In genomic region chr2:240934701-240935100, GRCh38 we compare ENCODE assay signal across 22 cellular contexts. TPM values are rescaled to one million over a fixed set of nuclear protein-coding genes. Genes with fewer than 3 reads are reported as not detected.
DNase-seq lines count a peak whose midpoint lies in the region; ATAC-seq and TF ChIP-seq lines count a peak whose summit lies in the region.
"Had no signal": no experiment of that assay in that cellular context is flagged by ENCODE, and none has a peak within 500 bp of the region (broad histone marks: within the 10 kb centered on the region; RNA-seq: fewer than 3 reads in every experiment).

No MANE protein-coding gene starts in this region.

- H3K4me1 ChIP-seq in heart left ventricle (no peaks in the 10 kb centered on the region), uterus (no peaks in the 10 kb centered on the region)
- H3K4me1 ChIP-seq: suprapubic skin had no signal

- no peak overlapping the region for H3K27ac ChIP-seq in heart left ventricle
- H3K27ac ChIP-seq in uterus: no peak overlapping the region
- H3K27ac ChIP-seq: HL-60, suprapubic skin had no signal

- H3K36me3 Mint-ChIP-seq in WTC11 (no peaks in the 10 kb centered on the region), natural killer cell (no peaks in the 10 kb centered on the region)
- H3K36me3 Mint-ChIP-seq: activated naive CD8-positive, alpha-beta T cell; IgD-negative memory B cell had no signal

- no peaks in the 10 kb centered on the region for H3K27me3 Mint-ChIP-seq in WTC11 (ENCODE audit: low read depth)
- peaks cover 0 to 23% of the 10 kb centered on the region in 2 donors for H3K27me3 Mint-ChIP-seq in natural killer cell (ENCODE audit: low read depth in 2 of 2)
- H3K27me3 Mint-ChIP-seq: activated naive CD8-positive, alpha-beta T cell had no signal

- 88 to 95% (median 91%) methylated on average over 11 to 12 of the region's 12 CpGs for WGBS in heart left ventricle, 4 donors

- H3K4me3 Mint-ChIP-seq in WTC11: no peak overlapping the region
- H3K4me3 Mint-ChIP-seq in natural killer cell: no peak overlapping the region
- H3K4me3 Mint-ChIP-seq: activated CD4-positive, alpha-beta T cell treated with anti-CD3 and anti-CD28 coated beads, Interleukin-2, amount 10 ng/mL, durations not matched to agents 24 days and 14 days; activated naive CD8-positive, alpha-beta T cell; IgD-negative memory B cell had no signal

- peaks cover 0 to 4% (median 0%) of the 10 kb centered on the region in 9 donors for H3K27me3 ChIP-seq in heart left ventricle
- no peaks in the 10 kb centered on the region for H3K27me3 ChIP-seq in uterus

- ATAC-seq in heart left ventricle: no peak
- no peak for ATAC-seq in left cardiac atrium
- no peak for ATAC-seq in WTC11
- ATAC-seq in natural killer cell: no peak
- no peak for ATAC-seq in GM18498 (IDR thresholded peaks at IDR 0.05; ENCODE audit: unreplicated experiment)
- ATAC-seq in HG03039 (IDR thresholded peaks at IDR 0.05; ENCODE audit: unreplicated experiment): no peak
- ATAC-seq: Panc1 had no signal

- no peak overlapping the region for H3K4me3 ChIP-seq in heart left ventricle
- H3K4me3 ChIP-seq in uterus: no peak overlapping the region
- H3K4me3 ChIP-seq: smooth muscle cell, suprapubic skin had no signal

- POLR2A ChIA-PET in WTC11 (lab: Charles Lee): interaction anchor here (1.0 kb wide), 1 partner anchor 20 kb away, joined by 3 read pairs; no protein-coding TSS in a partner anchor

- H3K4me1 Mint-ChIP-seq in WTC11 (no peaks in the 10 kb centered on the region), natural killer cell (no peaks in the 10 kb centered on the region)
- H3K4me1 Mint-ChIP-seq: activated CD4-positive, alpha-beta T cell treated with anti-CD3 and anti-CD28 coated beads, Interleukin-2, amount 10 ng/mL, durations not matched to agents 24 days and 14 days; naive B cell had no signal

- DNase-seq in heart left ventricle: peak in 3 of 5 donors; percentile 3 to 59 (median 15)
- no peak for DNase-seq in left cardiac atrium
- peak; percentile 11 for DNase-seq in WTC11 (ENCODE audit: low spot score)
- DNase-seq in natural killer cell: peak; percentile 7
- peak; percentile 8 for DNase-seq in uterus
- no peak for DNase-seq in LoVo (ENCODE audit: low spot score)
- DNase-seq: activated CD4-positive, alpha-beta T cell treated with anti-CD3 and anti-CD28 coated beads, Interleukin-2, amount 10 ng/mL, durations not matched to agents 24 days and 14 days; activated T-cell treated with anti-CD3 and anti-CD28 coated beads for 4 hours; mesenchymal stem cell; MM.1S; naive B cell; NCI-H146; NCI-H226 had no signal

- intact Hi-C loops in heart left ventricle (cut with DNase I) (no loop called here), left cardiac atrium (cut with DNase I) (no loop called here), natural killer cell (cut with micrococcal nuclease) (no loop called here), uterus (cut with DNase I; ENCODE audit: low total_unique reads) (no loop called here)

- no peak overlapping the region for H3K27ac Mint-ChIP-seq in WTC11
- no peak overlapping the region for H3K27ac Mint-ChIP-seq in natural killer cell
- H3K27ac Mint-ChIP-seq: activated CD4-positive, alpha-beta T cell treated with anti-CD3 and anti-CD28 coated beads, Interleukin-2, amount 10 ng/mL, durations not matched to agents 24 days and 14 days; activated naive CD8-positive, alpha-beta T cell; IgD-negative memory B cell; naive B cell; progenitor cell of endocrine pancreas had no signal

- CTCF ChIA-PET in WTC11 (lab: Charles Lee): interaction anchor here (2.9 kb wide), 1 partner anchor 20 kb away, joined by 11 read pairs; no protein-coding TSS in a partner anchor

- H3K36me3 ChIP-seq in heart left ventricle (no peaks in the 10 kb centered on the region), uterus (no peaks in the 10 kb centered on the region)
- H3K36me3 ChIP-seq: suprapubic skin had no signal

- H3K9me3 ChIP-seq in heart left ventricle: peaks cover 0 to 28% (median 3%) of the 10 kb centered on the region in 12 donors
- no peaks in the 10 kb centered on the region for H3K9me3 ChIP-seq in uterus

- TF ChIP-seq POLR2A in heart left ventricle (IDR thresholded peaks at IDR 0.05): no peak
- TF ChIP-seq POLR2A in uterus (IDR thresholded peaks at IDR 0.05): no peak

- peaks cover 5% of the 10 kb centered on the region; the same call in 1 of the 2 replicates for H3K9me3 Mint-ChIP-seq in WTC11
- H3K9me3 Mint-ChIP-seq in natural killer cell: no peaks in the 10 kb centered on the region

- TF ChIP-seq CTCF in heart left ventricle (IDR thresholded peaks at IDR 0.05) (no peak), WTC11 (IDR thresholded peaks at IDR 0.05) (no peak), natural killer cell (IDR thresholded peaks at IDR 0.05) (no peak), uterus (IDR thresholded peaks at IDR 0.05) (no peak)

TF ChIP-seq in WTC11, 78 proteins besides CTCF, POLR2A, EP300 and RAD21 (continues in another document):
- no peak for TF ChIP-seq E2F4 (CRISPR knock-in tag; IDR thresholded peaks at IDR 0.05; ENCODE audit: borderline replicate concordance, low read depth)
- TF ChIP-seq ZNF219 (CRISPR knock-in tag; IDR thresholded peaks at IDR 0.05; ENCODE audit: borderline replicate concordance): no peak
- no peak for TF ChIP-seq NFYB (CRISPR knock-in tag; conservative IDR thresholded peaks at IDR 0.05; ENCODE audit: low read depth)
- no peak for TF ChIP-seq IRF2 (CRISPR knock-in tag; IDR thresholded peaks at IDR 0.05; ENCODE audit: borderline replicate concordance, low read depth)
- no peak for TF ChIP-seq SOX15 (CRISPR knock-in tag; IDR thresholded peaks at IDR 0.05)
- TF ChIP-seq ATF6 (CRISPR knock-in tag; IDR thresholded peaks at IDR 0.05): no peak
- TF ChIP-seq NFE2L1 (CRISPR knock-in tag; IDR thresholded peaks at IDR 0.05): no peak
- no peak for TF ChIP-seq ZNF121 (CRISPR knock-in tag; IDR thresholded peaks at IDR 0.05)
- no peak for TF ChIP-seq SMAD4 (CRISPR knock-in tag; IDR thresholded peaks at IDR 0.05)
- TF ChIP-seq MYBL2 (CRISPR knock-in tag; IDR thresholded peaks at IDR 0.05): no peak
- TF ChIP-seq SP1 (CRISPR knock-in tag; conservative IDR thresholded peaks at IDR 0.05): no peak

RNA-seq across cellular contexts. Expression of gene CROCC2, which starts 28.6 kb away (rescaled TPM):
- total RNA-seq in heart left ventricle (not detected), left cardiac atrium (not detected), WTC11 (2021) (not detected in 3 replicates), natural killer cell (under 1 TPM in 1 of 3 donors, not detected in 2; 0.14 TPM), uterus (1 to 10 TPM in 2 of 4 donors, under 1 TPM in 1, not detected in 1; 0.79 to 2.6 (median 1.8) TPM)
- not detected for polyA plus RNA-seq in heart left ventricle
- total RNA-seq: activated CD4-positive, alpha-beta T cell treated with anti-CD3 and anti-CD28 coated beads, Interleukin-2, amount 10 ng/mL, durations not matched to agents 24 days and 14 days; smooth muscle cell; suprapubic skin had no signal
- polyA plus RNA-seq: IgD-negative memory B cell, smooth muscle cell had no signal

RNA-seq across cellular contexts. Expression of gene MAB21L4, which starts 38.7 kb away (rescaled TPM):
- total RNA-seq in heart left ventricle: under 1 TPM in 1 of 9 donors, not detected in 8; 0.75 TPM
- polyA plus RNA-seq in heart left ventricle: under 1 TPM in 1 of 2 donors, not detected in 1; 0.10 TPM
- total RNA-seq in left cardiac atrium: not detected
- not detected in 3 replicates for total RNA-seq in WTC11 (2021)
- total RNA-seq in natural killer cell: not detected
- under 1 TPM in 1 of 4 donors, not detected in 3; 0.97 TPM for total RNA-seq in uterus
- total RNA-seq: activated CD4-positive, alpha-beta T cell treated with anti-CD3 and anti-CD28 coated beads, Interleukin-2, amount 10 ng/mL, durations not matched to agents 24 days and 14 days had no signal
- polyA plus RNA-seq: IgD-negative memory B cell had no signal

Comparison
In these comparisons a context has a peak if more than half of its experiments do, and no peak if none do; other contexts are left out.
1. DNase-seq: peak in heart left ventricle (3 of 5), WTC11 (single experiment), natural killer cell (single experiment) and uterus (2 of 2); none in left cardiac atrium (single experiment) and LoVo (single experiment).